ENCODE assay signal across 8 cellular contexts in genomic region chr14:59964251-59965007, GRCh38. TPM values are rescaled to one million over a fixed set of nuclear protein-coding genes. Genes with fewer than 3 reads are reported as not detected.
DNase-seq lines count a peak whose midpoint lies in the region; ATAC-seq and TF ChIP-seq lines count a peak whose summit lies in the region.
"Had no signal": no experiment of that assay in that cellular context is flagged by ENCODE, and none has a peak within 500 bp of the region (broad histone marks: within the 10 kb centered on the region; RNA-seq: fewer than 3 reads in every experiment).

No MANE protein-coding gene starts in this region.

- no peak for DNase-seq in neuronal stem cell (ENCODE audit: low spot score)
- DNase-seq in stimulated activated CD4-positive, alpha-beta T cell treated with anti-CD3 and anti-CD28 coated beads, Interleukin-2, amount 100 ng/mL, for 24 hours, result no peak
- DNase-seq in NCI-H2081 treated with DMSO at 0.1 percent for 48 hours (lab: John Stamatoyannopoulos, UW), result no peak
- DNase-seq in nucleus accumbens (lab: John Stamatoyannopoulos, UW), result no peak

- no peaks in the 10 kb centered on the region for H3K27me3 ChIP-seq in neuronal stem cell (ENCODE audit: control insufficient read depth in 3 of 3, insufficient read depth in 3 of 3, low read depth in 1 of 3, low read length in 3 of 3)

- no peak overlapping the region for H3K23ac ChIP-seq in neuronal stem cell (ENCODE audit: low read depth, low read length, poor library complexity)

- H2BK12ac ChIP-seq in neuronal stem cell (ENCODE audit: low read length), result no peak overlapping the region

- H2BK15ac ChIP-seq in neuronal stem cell (ENCODE audit: low read length), result no peak overlapping the region

- no peak overlapping the region for H3K14ac ChIP-seq in neuronal stem cell (ENCODE audit: low read length)

- no peak overlapping the region for H3K4me3 ChIP-seq in neuronal stem cell (ENCODE audit: low read length in 2 of 2)
- H3K4me3 ChIP-seq: lung had no signal

- no CpG with 5 or more reads among the region's 5 CpGs for WGBS in neuronal stem cell (ENCODE audit: extremely low coverage in 2 of 2, insufficient read length in 2 of 2, insufficient replicate concordance in 1 of 2), 2 donors

- no peaks in the 10 kb centered on the region for H3K4me1 ChIP-seq in neuronal stem cell (ENCODE audit: control insufficient read depth in 2 of 2, insufficient read depth in 1 of 2, low read depth in 1 of 2, low read length in 2 of 2)

- no peak overlapping the region for H3K4me2 ChIP-seq in neuronal stem cell (ENCODE audit: insufficient read depth, low read length, poor library complexity, severe bottlenecking)

- no peaks in the 10 kb centered on the region for H3K36me3 ChIP-seq in neuronal stem cell (replicated peaks in 1 of 2; ENCODE audit: control insufficient read depth in 2 of 2, insufficient read depth in 2 of 2, low read length in 2 of 2)

- no peak overlapping the region for H3K9ac ChIP-seq in neuronal stem cell (ENCODE audit: low read depth, low read length, poor library complexity)

- no peak overlapping the region for H4K8ac ChIP-seq in neuronal stem cell (ENCODE audit: low read depth, low read length)

- no peak overlapping the region for H2BK5ac ChIP-seq in neuronal stem cell (ENCODE audit: low read length)

- ATAC-seq in GM18907 (IDR thresholded peaks at IDR 0.05; ENCODE audit: unreplicated experiment), result peak; percentile 33
- peak; percentile 32 for ATAC-seq in HG02642 (IDR thresholded peaks at IDR 0.05; ENCODE audit: poor library complexity, unreplicated experiment)

- no peak overlapping the region for H2BK120ac ChIP-seq in neuronal stem cell (ENCODE audit: low read depth, low read length)

- H3K18ac ChIP-seq in neuronal stem cell (ENCODE audit: low read length), result no peak overlapping the region

- no peak overlapping the region for H2AK5ac ChIP-seq in neuronal stem cell (ENCODE audit: low read depth, low read length)

- H3K4ac ChIP-seq in neuronal stem cell (ENCODE audit: low read length), result no peak overlapping the region

- no peak for TF ChIP-seq CTCF in VCaP (conservative IDR thresholded peaks at IDR 0.05)

- no peaks in the 10 kb centered on the region for H3K79me1 ChIP-seq in neuronal stem cell (ENCODE audit: low read depth, low read length)

- H3K27ac ChIP-seq in VCaP (peak overlapping the region; percentile 96), neuronal stem cell (replicated peaks; ENCODE audit: low read length) (no peak overlapping the region)

- H2AFZ ChIP-seq in neuronal stem cell (ENCODE audit: low read length), result peak overlapping the region; percentile 83

- H4K91ac ChIP-seq in neuronal stem cell (ENCODE audit: low read depth, low read length, poor library complexity), result no peak overlapping the region

- no peaks in the 10 kb centered on the region for H3K9me3 ChIP-seq in neuronal stem cell (replicated peaks in 1 of 2; ENCODE audit: control insufficient read depth in 2 of 2, insufficient read depth in 1 of 2, low read depth in 1 of 2, low read length in 2 of 2)

RNA-seq across cellular contexts. Expression of gene LRRC9, which starts 44.5 kb away (rescaled TPM):
- polyA plus RNA-seq in neuronal stem cell (2013, experiment 1 of 2), result 0.99 TPM
- polyA plus RNA-seq in neuronal stem cell (2013, experiment 2 of 2), result 1.1 TPM
